ENCODE assay signal across 14 cellular contexts in genomic region chr6:108453601-108454157, GRCh38.
DNase-seq lines count a peak whose midpoint lies in the region; ATAC-seq and TF ChIP-seq lines count a peak whose summit lies in the region.
"Had no signal": no experiment of that assay in that cellular context is flagged by ENCODE, and none has a peak within 500 bp of the region (broad histone marks: within the 10 kb centered on the region; RNA-seq: fewer than 3 reads in every experiment).

No MANE protein-coding gene starts in this region.

- H3K9me3 ChIP-seq in neuronal stem cell (replicated peaks in 1 of 2; ENCODE audit: control insufficient read depth in 2 of 2, insufficient read depth in 1 of 2, low read depth in 1 of 2, low read length in 2 of 2) = peaks cover 0 to 8% of the 10 kb centered on the region in 2 donors

- TF ChIP-seq CTCF in epithelial cell of esophagus (IDR thresholded peaks at IDR 0.05; ENCODE audit: insufficient read depth, low read depth, low read length, missing control alignments) = no peak

- H3K23ac ChIP-seq in neuronal stem cell (ENCODE audit: low read depth, low read length, poor library complexity) = no peak overlapping the region

- H3K4ac ChIP-seq in neuronal stem cell (ENCODE audit: low read length) = no peak overlapping the region

- no peak overlapping the region for H2BK15ac ChIP-seq in neuronal stem cell (ENCODE audit: low read length)

- no peak overlapping the region for H3K4me3 ChIP-seq in epithelial cell of esophagus (ENCODE audit: low read length)
- H3K4me3 ChIP-seq in neuronal stem cell (ENCODE audit: low read length in 2 of 2) = no peak overlapping the region

- H3K9ac ChIP-seq in neuronal stem cell (ENCODE audit: low read depth, low read length, poor library complexity) = no peak overlapping the region

- WGBS in neuronal stem cell (ENCODE audit: extremely low coverage in 2 of 2, insufficient read length in 2 of 2, insufficient replicate concordance in 1 of 2), 2 donors = no CpG with 5 or more reads among the region's 3 CpGs

- peak overlapping the region; percentile 38 for H2AFZ ChIP-seq in neuronal stem cell (ENCODE audit: low read length)

- H2AK5ac ChIP-seq in neuronal stem cell (ENCODE audit: low read depth, low read length) = no peak overlapping the region

- H3K14ac ChIP-seq in neuronal stem cell (ENCODE audit: low read length) = no peak overlapping the region

- H4K91ac ChIP-seq in neuronal stem cell (ENCODE audit: low read depth, low read length, poor library complexity) = no peak overlapping the region

- no peak overlapping the region for H2BK12ac ChIP-seq in neuronal stem cell (ENCODE audit: low read length)

- no peak overlapping the region for H3K18ac ChIP-seq in neuronal stem cell (ENCODE audit: low read length)

- H3K4me1 ChIP-seq in neuronal stem cell (ENCODE audit: control insufficient read depth in 2 of 2, insufficient read depth in 1 of 2, low read depth in 1 of 2, low read length in 2 of 2) = peaks cover 5 to 15% of the 10 kb centered on the region in 2 donors

- no peak overlapping the region for H2BK120ac ChIP-seq in neuronal stem cell (ENCODE audit: low read depth, low read length)

- no peaks in the 10 kb centered on the region for H3K79me1 ChIP-seq in neuronal stem cell (ENCODE audit: low read depth, low read length)

- H3K36me3 ChIP-seq in neuronal stem cell (replicated peaks in 1 of 2; ENCODE audit: control insufficient read depth in 2 of 2, insufficient read depth in 2 of 2, low read length in 2 of 2) = no peaks in the 10 kb centered on the region

- no peak for ATAC-seq in HG02938 (IDR thresholded peaks at IDR 0.05; ENCODE audit: unreplicated experiment)
- no peak for ATAC-seq in HG02885 (IDR thresholded peaks at IDR 0.05; ENCODE audit: poor library complexity, unreplicated experiment)
- ATAC-seq: esophagus mucosa; naive thymus-derived CD8-positive, alpha-beta T cell had no signal

- no peak overlapping the region for H4K8ac ChIP-seq in neuronal stem cell (ENCODE audit: low read depth, low read length)

- H3K27ac ChIP-seq in neuronal stem cell (replicated peaks; ENCODE audit: low read length) = no peak overlapping the region

- no peak overlapping the region for H2BK5ac ChIP-seq in neuronal stem cell (ENCODE audit: low read length)

- DNase-seq in EH (ENCODE audit: low read depth) (peak; percentile 38), NOMO-1 treated with dmso at 0.1 percent for 144 hours (lab: John Stamatoyannopoulos, UW; ENCODE audit: unreplicated experiment) (peak; percentile 27), epithelial cell of esophagus (ENCODE audit: low read depth) (peak; percentile 3), neuronal stem cell (ENCODE audit: low spot score) (no peak), COR-L47 (lab: John Stamatoyannopoulos, UW) (no peak), H4 (ENCODE audit: low spot score) (no peak)
- DNase-seq: activated T-cell treated with anti-CD3 and anti-CD28 coated beads, Interleukin-2, amount 50 U/mL, for 48 hours; DMS79 treated with DMSO at 0.1 percent for 48 hours; naive thymus-derived CD8-positive, alpha-beta T cell; NCI-H146; T-helper 1 cell had no signal

- no peak overlapping the region for H3K4me2 ChIP-seq in neuronal stem cell (ENCODE audit: insufficient read depth, low read length, poor library complexity, severe bottlenecking)

- H3K27me3 ChIP-seq in neuronal stem cell (ENCODE audit: control insufficient read depth in 3 of 3, insufficient read depth in 3 of 3, low read depth in 1 of 3, low read length in 3 of 3) = no peaks in the 10 kb centered on the region

Comparison
In these comparisons a context has a peak if more than half of its experiments do, and no peak if none do; other contexts are left out.
1. DNase-seq: peak in EH (single experiment), NOMO-1 treated with dmso at 0.1 percent for 144 hours (single experiment) and epithelial cell of esophagus (single experiment); none in neuronal stem cell (single experiment), COR-L47 (single experiment) and H4 (single experiment).